1 cellular context compared by ENCODE assay signal in genomic region chr16:2980227-2981176, GRCh38.
A peak's percentile ranks its signal among the peaks of the same experiment; 100 is the strongest.
TF ChIP-seq lines count a peak whose summit lies in the region.

Gene PKMYT1, minus strand, starts transcription at chr16:2980446. Its CDS starts 789 bp downstream, at chr16:2979657.

TF ChIP-seq in K562, 482 proteins besides CTCF, POLR2A, EP300 and RAD21 (continued from another document and continues in another):
- TF ChIP-seq ZNF395 (CRISPR knock-in tag; IDR thresholded peaks at IDR 0.05) (no peak; the same call in 1 of the 2 replicates), YBX1 (IDR thresholded peaks at IDR 0.05) (no peak), PPARD (CRISPR knock-in tag; IDR thresholded peaks at IDR 0.05) (no peak), BCLAF1 (IDR thresholded peaks at IDR 0.05; ENCODE audit: borderline replicate concordance in 1 of 2, control insufficient read depth in 1 of 2, low read depth in 2 of 2, low read length in 1 of 2) (no peak), TCFL5 (CRISPR knock-in tag; conservative IDR thresholded peaks at IDR 0.05) (no peak), NUFIP1 (IDR thresholded peaks at IDR 0.05; ENCODE audit: partially characterized antibody) (no peak), ZNF449 (CRISPR knock-in tag; IDR thresholded peaks at IDR 0.05) (no peak), MCM3 (IDR thresholded peaks at IDR 0.05) (no peak), PHF20 (IDR thresholded peaks at IDR 0.05; ENCODE audit: partially characterized antibody) (peak; percentile 28), HLTF (IDR thresholded peaks at IDR 0.05) (no peak), ARNT (IDR thresholded peaks at IDR 0.05) (no peak), OTX1 (CRISPR knock-in tag; IDR thresholded peaks at IDR 0.05) (no peak), SPI1 (IDR thresholded peaks at IDR 0.05; ENCODE audit: borderline replicate concordance, low read depth, low read length) (no peak), HDAC6 (IDR thresholded peaks at IDR 0.05; ENCODE audit: low read depth, low read length) (no peak), GTF2F1 (IDR thresholded peaks at IDR 0.05; ENCODE audit: low read depth, low read length) (no peak; the same call in 1 of the 2 replicates), NRF1 (conservative IDR thresholded peaks at IDR 0.05 in 1 of 2, IDR thresholded peaks at IDR 0.05 in 1 of 2) (peak; percentile 98), MAFK (IDR thresholded peaks at IDR 0.05; ENCODE audit: low read length) (no peak), ZNF24 (IDR thresholded peaks at IDR 0.05) (no peak; the same call in 1 of the 2 replicates), NEUROD1 (IDR thresholded peaks at IDR 0.05; ENCODE audit: borderline replicate concordance, low read depth, low read length, partially characterized antibody) (no peak), CXXC5 (CRISPR knock-in tag; IDR thresholded peaks at IDR 0.05) (peak; percentile 70), L3MBTL2 (IDR thresholded peaks at IDR 0.05) (peak; percentile 71; the same call in 1 of the 2 replicates), SRSF1 (IDR thresholded peaks at IDR 0.05; ENCODE audit: low read depth, low read length) (no peak), HINFP (tag; conservative IDR thresholded peaks at IDR 0.05; ENCODE audit: low read depth) (no peak), RNF219 (CRISPR knock-in tag; IDR thresholded peaks at IDR 0.05) (no peak), TSHZ1 (CRISPR knock-in tag; IDR thresholded peaks at IDR 0.05) (no peak), ARHGAP35 (IDR thresholded peaks at IDR 0.05; ENCODE audit: partially characterized antibody) (no peak), ZNF143 (CRISPR knock-in tag; IDR thresholded peaks at IDR 0.05) (no peak), CHD7 (IDR thresholded peaks at IDR 0.05; ENCODE audit: low read depth, low read length) (no peak), ILF3 (IDR thresholded peaks at IDR 0.05; ENCODE audit: borderline replicate concordance) (no peak)
